ENCODE assay signal across 11 cellular contexts in the genomic region with DNA sequence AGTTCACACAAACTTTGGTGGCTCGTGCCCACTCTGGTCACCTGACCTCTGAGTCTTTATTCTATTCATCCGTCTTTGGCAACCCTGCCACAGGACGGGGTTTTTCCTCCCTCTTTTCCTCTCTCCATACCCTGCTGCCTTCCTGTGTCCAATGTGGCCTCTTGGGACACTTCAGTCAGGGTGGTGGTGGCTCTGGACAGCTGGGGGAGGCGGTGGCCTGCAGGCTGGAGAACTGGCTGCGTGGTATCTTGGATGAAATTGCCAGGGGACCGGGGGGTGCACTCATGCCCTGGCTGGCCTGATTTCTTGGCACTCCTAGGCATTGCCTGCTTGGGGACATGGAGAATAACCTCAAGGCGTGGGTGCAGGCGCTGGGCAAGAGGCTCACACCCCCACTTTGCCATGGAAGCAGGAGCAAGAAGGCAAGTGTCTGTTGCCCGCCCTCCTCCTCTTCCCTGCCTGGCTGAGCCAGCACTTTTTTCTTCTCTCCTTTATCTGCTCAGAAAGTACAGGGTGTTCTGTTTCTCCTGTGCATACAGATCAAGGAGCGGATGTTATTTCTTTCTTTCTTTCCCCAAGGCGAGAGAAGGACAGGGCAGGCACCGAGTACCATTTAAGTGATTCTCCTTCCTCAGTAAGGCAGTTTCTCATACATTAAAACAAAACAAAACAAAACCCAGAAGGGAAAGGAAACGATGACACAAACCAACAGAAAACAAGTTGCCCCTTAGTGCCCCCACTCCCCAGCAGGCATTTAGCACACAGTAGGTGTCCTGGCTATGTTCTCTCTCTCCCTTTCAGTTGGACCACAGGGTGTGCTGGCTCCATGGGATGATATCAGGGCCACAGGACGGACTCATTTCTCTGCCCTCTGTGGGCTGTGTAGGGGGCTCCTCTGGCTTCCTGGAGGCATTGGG. TPM values are rescaled to one million over a fixed set of nuclear protein-coding genes. Genes with fewer than 3 reads are reported as not detected.
DNase-seq lines count a peak whose midpoint lies in the region; ATAC-seq and TF ChIP-seq lines count a peak whose summit lies in the region.
"Had no signal": no experiment of that assay in that cellular context is flagged by ENCODE, and none has a peak within 500 bp of the region (broad histone marks: within the 10 kb centered on the region; RNA-seq: fewer than 3 reads in every experiment).

No MANE protein-coding gene starts in this region.

- no peak for TF ChIP-seq CTCF in Peyer's patch (IDR thresholded peaks at IDR 0.05)
- TF ChIP-seq CTCF in coronary artery (IDR thresholded peaks at IDR 0.05), result no peak
- TF ChIP-seq CTCF in omental fat pad (IDR thresholded peaks at IDR 0.05), result no peak

- no peak overlapping the region for H3K27ac ChIP-seq in CD4-positive, CD25-positive, alpha-beta regulatory T cell (ENCODE audit: insufficient read depth, low read length, poor library complexity, severe bottlenecking)
- peak overlapping the region in 3 of 4 donors; percentile 31 to 57 (median 44) for H3K27ac ChIP-seq in Peyer's patch
- peak overlapping the region; percentile 61 to 68 for H3K27ac ChIP-seq in coronary artery

- no peaks in the 10 kb centered on the region for H3K27me3 Mint-ChIP-seq in CD4-positive, CD25-positive, alpha-beta regulatory T cell

- DNase-seq in CD4-positive, CD25-positive, alpha-beta regulatory T cell, result no peak
- DNase-seq in Peyer's patch (peak in 1 of 3 donors; percentile 51), coronary artery (ENCODE audit: low spot score) (no peak), omental fat pad (ENCODE audit: low spot score) (no peak), HuH-7.5 (ENCODE audit: low spot score) (no peak), glomerular visceral epithelial cell (ENCODE audit: extremely low spot score) (no peak)
- DNase-seq: activated CD4-positive, alpha-beta T cell treated with anti-CD3 and anti-CD28 coated beads for 48 hours; heart left ventricle; NCI-H2029 treated with DMSO at 0.1 percent for 48 hours had no signal

- H3K4me3 ChIP-seq in CD4-positive, CD25-positive, alpha-beta regulatory T cell (ENCODE audit: low read depth, low read length), result no peak overlapping the region
- peak overlapping the region in 1 of 4 donors; percentile 57 for H3K4me3 ChIP-seq in Peyer's patch
- H3K4me3 ChIP-seq in coronary artery, result peak overlapping the region; percentile 69

- no peaks in the 10 kb centered on the region for H3K9me3 ChIP-seq in CD4-positive, CD25-positive, alpha-beta regulatory T cell (ENCODE audit: control insufficient read depth in 2 of 2, low read length in 2 of 2)
- no peaks in the 10 kb centered on the region for H3K9me3 ChIP-seq in Peyer's patch
- H3K9me3 ChIP-seq: heart left ventricle had no signal

- peak overlapping the region; percentile 12 to 76 (median 60) for H3K4me3 Mint-ChIP-seq in CD4-positive, CD25-positive, alpha-beta regulatory T cell

- peaks cover 0 to 3% (median 0%) of the 10 kb centered on the region in 7 donors for H3K9me3 Mint-ChIP-seq in CD4-positive, CD25-positive, alpha-beta regulatory T cell

- H3K36me3 ChIP-seq in CD4-positive, CD25-positive, alpha-beta regulatory T cell (ENCODE audit: control insufficient read depth, insufficient read depth, low read length), result no peaks in the 10 kb centered on the region
- H3K36me3 ChIP-seq in Peyer's patch, result no peaks in the 10 kb centered on the region

- ATAC-seq in CD4-positive, CD25-positive, alpha-beta regulatory T cell (ENCODE audit: low read depth in 2 of 2), result no peak
- peak; percentile 7 for ATAC-seq in omental fat pad (ENCODE audit: low FRiP score)
- no peak for ATAC-seq in GM21447 (IDR thresholded peaks at IDR 0.05; ENCODE audit: unreplicated experiment)
- ATAC-seq in HG03460 (IDR thresholded peaks at IDR 0.05; ENCODE audit: unreplicated experiment), result no peak

- H3K36me3 Mint-ChIP-seq in CD4-positive, CD25-positive, alpha-beta regulatory T cell, result no peaks in the 10 kb centered on the region

- H3K4me1 Mint-ChIP-seq in CD4-positive, CD25-positive, alpha-beta regulatory T cell, result peaks cover 0 to 25% (median 7%) of the 10 kb centered on the region in 4 donors

- TF ChIP-seq POLR2A in Peyer's patch (IDR thresholded peaks at IDR 0.05), result no peak

- H3K27me3 ChIP-seq in CD4-positive, CD25-positive, alpha-beta regulatory T cell (ENCODE audit: control insufficient read depth, insufficient read depth, low read length), result no peaks in the 10 kb centered on the region
- H3K27me3 ChIP-seq in Peyer's patch, result no peaks in the 10 kb centered on the region
- H3K27me3 ChIP-seq: heart left ventricle had no signal

- peaks cover 9% of the 10 kb centered on the region for H3K4me1 ChIP-seq in CD4-positive, CD25-positive, alpha-beta regulatory T cell (ENCODE audit: control insufficient read depth, insufficient read depth, low read length, poor library complexity, severe bottlenecking)
- peaks cover 0 to 32% (median 5%) of the 10 kb centered on the region in 4 donors for H3K4me1 ChIP-seq in Peyer's patch

- H3K27ac Mint-ChIP-seq in CD4-positive, CD25-positive, alpha-beta regulatory T cell, result peak overlapping the region; percentile 9 to 89 (median 88)

RNA-seq across cellular contexts. Expression of a gene that starts 22.3 kb away (rescaled TPM):
- 3.4 TPM for total RNA-seq in CD4-positive, CD25-positive, alpha-beta regulatory T cell
- under 1 TPM in 1 of 4 donors, not detected in 3; 0.35 TPM for polyA plus RNA-seq in CD4-positive, CD25-positive, alpha-beta regulatory T cell
- total RNA-seq in Peyer's patch (10 to 100 TPM in 2 of 4 donors, 1 to 10 TPM in 2; 6.0 to 19.8 (median 11.2) TPM), omental fat pad (10 to 100 TPM in 2 of 4 donors, 1 to 10 TPM in 2; 5.0 to 81.2 (median 37.8) TPM)
